1 cellular context compared by ENCODE assay signal in the genomic region with DNA sequence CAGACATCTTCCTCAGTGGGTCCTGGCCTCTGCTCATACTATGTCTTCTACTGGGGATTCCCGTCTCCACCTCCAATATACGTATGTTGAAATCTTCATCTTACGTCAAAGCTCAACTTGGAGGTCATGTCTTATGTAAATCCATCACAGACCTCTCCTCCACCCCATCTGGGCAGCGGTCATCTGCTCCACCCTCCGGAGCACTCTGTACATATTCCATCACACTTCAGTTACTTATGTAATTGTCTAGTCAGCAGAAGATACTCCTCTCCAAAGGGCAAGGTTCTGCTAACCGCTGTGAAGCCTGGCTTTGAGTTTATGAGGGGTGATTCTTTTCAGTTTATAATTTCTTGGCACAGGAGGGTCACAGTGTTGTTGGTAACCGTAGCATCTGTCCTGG.
TF ChIP-seq lines count a peak whose summit lies in the region.

No MANE protein-coding gene starts in this region.

TF ChIP-seq in K562, 482 proteins besides CTCF, POLR2A, EP300 and RAD21:
- TF ChIP-seq NCOA4 (IDR thresholded peaks at IDR 0.05; ENCODE audit: partially characterized antibody) (no peak), ZNF316 (IDR thresholded peaks at IDR 0.05) (peak; percentile 92), MAFG (tag; conservative IDR thresholded peaks at IDR 0.05) (peak; percentile 73), MAFF (IDR thresholded peaks at IDR 0.05; ENCODE audit: low read length) (peak; percentile 79), MAFK (IDR thresholded peaks at IDR 0.05; ENCODE audit: low read length) (peak; percentile 78), C11orf30 (IDR thresholded peaks at IDR 0.05; ENCODE audit: low read depth) (peak; percentile 84), DMBX1 (CRISPR knock-in tag; IDR thresholded peaks at IDR 0.05; ENCODE audit: borderline replicate concordance) (no peak)
